In genomic region chr11:107928046-107928766, GRCh38 we compare ENCODE assay signal across 8 cellular contexts. TPM values are rescaled to one million over a fixed set of nuclear protein-coding genes. Genes with fewer than 3 reads are reported as not detected.
DNase-seq lines count a peak whose midpoint lies in the region; ATAC-seq and TF ChIP-seq lines count a peak whose summit lies in the region.

Gene RAB39A, plus strand, starts transcription at chr11:107928448. Its CDS starts 121 bp downstream, at chr11:107928569.

- 4% methylated on average over 61 of the region's 61 CpGs for WGBS in liver

- H3K4me3 ChIP-seq in liver (ENCODE audit: low read depth in 1 of 3, low read length in 3 of 3) = peak within 1 kb of the TSS; percentile 33 to 49 (median 36)

- H3K27me3 ChIP-seq in liver (ENCODE audit: control insufficient read depth in 4 of 4, insufficient read depth in 4 of 4, low read length in 3 of 4) = peaks cover 0 to 5% (median 1%) of the 10 kb centered on the region in 4 donors

- ATAC-seq in HG03442 (IDR thresholded peaks at IDR 0.05; ENCODE audit: unreplicated experiment) = peak; percentile 92

- no peak within 1 kb of the TSS for H3K9ac ChIP-seq in liver (ENCODE audit: low read depth in 1 of 2, low read length in 2 of 2)

- peak within 1 kb of the TSS; percentile 23 to 31 for H3K27ac ChIP-seq in liver (ENCODE audit: low read depth in 1 of 2, low read length in 2 of 2)

- H3K4me1 ChIP-seq in liver (ENCODE audit: control insufficient read depth in 4 of 4, insufficient read depth in 4 of 4, low read length in 3 of 4) = peaks cover 0 to 8% (median 4%) of the 10 kb centered on the region in 4 donors

- DNase-seq in AG20443 (ENCODE audit: low spot score) (peak; percentile 97), GM19240 (ENCODE audit: insufficient read length, low spot score) (peak; percentile 88), NCI-H524 treated with DMSO at 0.1 percent for 48 hours (lab: John Stamatoyannopoulos, UW) (peak; percentile 84), dermis microvascular lymphatic vessel endothelial cell (ENCODE audit: low read depth in 2 of 2) (peak; percentile 81 to 94)
- peak; percentile 56 for DNase-seq in activated CD4-positive, alpha-beta T cell treated with anti-CD3 and anti-CD28 coated beads, Interleukin-2, amount 50 U/mL, for 1 hour
- peak; percentile 53 to 64 for DNase-seq in stimulated activated CD4-positive, alpha-beta T cell treated with anti-CD3 and anti-CD28 coated beads, Interleukin-2, amount 100 ng/mL, for 48 hours

- H3K36me3 ChIP-seq in liver (ENCODE audit: control insufficient read depth in 4 of 4, insufficient read depth in 3 of 4, low read depth in 1 of 4, low read length in 3 of 4) = no peaks in the 10 kb centered on the region

- TF ChIP-seq CTCF in liver (IDR thresholded peaks at IDR 0.05; ENCODE audit: low read depth, low read length, missing input control) = no peak

- TF ChIP-seq RAD21 in liver (IDR thresholded peaks at IDR 0.05) = no peak

- H3K9me3 ChIP-seq in liver (ENCODE audit: control insufficient read depth in 4 of 4, low read length in 3 of 4) = peaks cover 0 to 3% (median 0%) of the 10 kb centered on the region in 4 donors

TF ChIP-seq in liver, 16 proteins besides CTCF, POLR2A, EP300 and RAD21:
- TF ChIP-seq MAX (IDR thresholded peaks at IDR 0.05) (no peak), SP1 (IDR thresholded peaks at IDR 0.05) (peak; percentile 36), REST (IDR thresholded peaks at IDR 0.05) (peak; percentile 98), HNF4A (conservative IDR thresholded peaks at IDR 0.05) (no peak)

RNA-seq across cellular contexts. Expression of gene RAB39A, which starts in this region (rescaled TPM):
- total RNA-seq in dermis microvascular lymphatic vessel endothelial cell (0.13 TPM in 1 of 2 replicates, not detected in the other), liver (1 to 10 TPM; 1.7 to 3.5 TPM)
- polyA plus RNA-seq in liver = under 1 TPM; 0.14 to 0.17 TPM

Comparison
In these comparisons a context has a peak if more than half of its experiments do, and no peak if none do; other contexts are left out.
1. Peak in every context shown above with its lines: DNase-seq, ATAC-seq, H3K4me3 ChIP-seq and H3K27ac ChIP-seq.
2. Peak in DNase-seq in dermis microvascular lymphatic vessel endothelial cell; RNA of the gene not detected or under 1 TPM.